In the genomic region with DNA sequence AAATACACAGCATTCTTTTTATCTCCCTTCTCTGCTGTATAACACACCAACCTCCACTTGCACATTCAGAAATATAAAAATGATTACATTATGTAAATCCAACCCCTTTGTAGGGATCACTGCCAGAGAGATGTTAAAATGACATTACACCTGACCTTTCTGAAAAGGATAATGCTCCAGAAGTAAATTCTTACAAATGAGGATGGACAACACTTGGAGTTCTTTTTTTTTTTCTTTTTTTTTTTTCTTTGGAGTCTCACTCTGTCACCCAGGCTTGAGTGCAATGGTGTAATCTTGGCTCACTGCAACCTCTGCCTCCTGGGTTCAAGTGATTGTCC, we compare ENCODE assay signal across 16 cellular contexts. TPM values are rescaled to one million over a fixed set of nuclear protein-coding genes. Genes with fewer than 3 reads are reported as not detected.
DNase-seq lines count a peak whose midpoint lies in the region; ATAC-seq and TF ChIP-seq lines count a peak whose summit lies in the region.
"Had no signal": no experiment of that assay in that cellular context is flagged by ENCODE, and none has a peak within 500 bp of the region (broad histone marks: within the 10 kb centered on the region; RNA-seq: fewer than 3 reads in every experiment).

No MANE protein-coding gene starts in this region.

- H3K27me3 ChIP-seq in cardiac muscle cell (no peaks in the 10 kb centered on the region), right atrium auricular region (no peaks in the 10 kb centered on the region), neutrophil (no peaks in the 10 kb centered on the region)
- H3K27me3 ChIP-seq: MG63 had no signal

- intact Hi-C loops in activated CD4-positive, alpha-beta T cell treated with anti-CD3 and anti-CD28 coated beads, Interleukin-2, amount 10 ng/mL, durations not matched to agents 24 days and 14 days (cut with micrococcal nuclease): no loop called here

- DNase-seq in cardiac muscle cell (ENCODE audit: low read depth in 1 of 2, low spot score in 1 of 2) (no peak), right atrium auricular region (ENCODE audit: low spot score) (no peak), erythroblast (lab: John Stamatoyannopoulos, UW) (peak in 1 of 2 experiments; percentile 80), activated T-cell treated with anti-CD3 and anti-CD28 coated beads for 4 hours (no peak)
- no peak for DNase-seq in activated CD4-positive, alpha-beta T cell treated with anti-CD3 and anti-CD28 coated beads, Interleukin-2, amount 10 ng/mL, durations not matched to agents 24 days and 14 days
- DNase-seq: C1 segment of cervical spinal cord, Karpas-422, MG63, NCI-H1092, NCI-H510A treated with DMSO at 0.1 percent for 48 hours, NCI-H82, SHP77 had no signal

- no peak for TF ChIP-seq CTCF in cardiac muscle cell (IDR thresholded peaks at IDR 0.05; ENCODE audit: low read depth, low read length)
- no peak for TF ChIP-seq CTCF in right atrium auricular region (IDR thresholded peaks at IDR 0.05)
- TF ChIP-seq CTCF in neutrophil (IDR thresholded peaks at IDR 0.05): no peak

- TF ChIP-seq POLR2A in erythroblast (IDR thresholded peaks at IDR 0.05; ENCODE audit: low read length): peak; percentile 6

- no peak overlapping the region for H3K4me3 Mint-ChIP-seq in activated CD4-positive, alpha-beta T cell treated with anti-CD3 and anti-CD28 coated beads, Interleukin-2, amount 10 ng/mL, durations not matched to agents 24 days and 14 days

- H3K36me3 ChIP-seq in cardiac muscle cell (no peaks in the 10 kb centered on the region), right atrium auricular region (no peaks in the 10 kb centered on the region), neutrophil (no peaks in the 10 kb centered on the region)
- H3K36me3 ChIP-seq: MG63 had no signal

- no peaks in the 10 kb centered on the region for H3K9me3 Mint-ChIP-seq in activated CD4-positive, alpha-beta T cell treated with anti-CD3 and anti-CD28 coated beads, Interleukin-2, amount 10 ng/mL, durations not matched to agents 24 days and 14 days

- H3K9me3 ChIP-seq in cardiac muscle cell (ENCODE audit: low read depth) (no peaks in the 10 kb centered on the region), right atrium auricular region (no peaks in the 10 kb centered on the region), neutrophil (no peaks in the 10 kb centered on the region)
- H3K9me3 ChIP-seq: MG63 had no signal

- peaks cover 15% of the 10 kb centered on the region for H3K4me1 Mint-ChIP-seq in activated CD4-positive, alpha-beta T cell treated with anti-CD3 and anti-CD28 coated beads, Interleukin-2, amount 10 ng/mL, durations not matched to agents 24 days and 14 days

- no peaks in the 10 kb centered on the region for H3K27me3 Mint-ChIP-seq in activated CD4-positive, alpha-beta T cell treated with anti-CD3 and anti-CD28 coated beads, Interleukin-2, amount 10 ng/mL, durations not matched to agents 24 days and 14 days

- peak overlapping the region; percentile 49 for H3K27ac ChIP-seq in cardiac muscle cell
- peak overlapping the region in 1 of 2 donors; percentile 64 for H3K27ac ChIP-seq in right atrium auricular region
- H3K27ac ChIP-seq in neutrophil: peak overlapping the region; percentile 75

- H3K4me3 ChIP-seq in cardiac muscle cell: no peak overlapping the region
- H3K4me3 ChIP-seq in right atrium auricular region: no peak overlapping the region
- H3K4me3 ChIP-seq in neutrophil (ENCODE audit: low read depth in 1 of 2, low read length in 1 of 2): peak overlapping the region; percentile 3 to 29
- H3K4me3 ChIP-seq: MG63 had no signal

- ATAC-seq in GM18870 (IDR thresholded peaks at IDR 0.05; ENCODE audit: unreplicated experiment) (no peak), HG02571 (IDR thresholded peaks at IDR 0.05; ENCODE audit: unreplicated experiment) (no peak)
- ATAC-seq: Panc1 had no signal

- H3K4me1 ChIP-seq in cardiac muscle cell (ENCODE audit: low read depth) (peaks cover 7% of the 10 kb centered on the region), right atrium auricular region (no peaks in the 10 kb centered on the region), neutrophil (ENCODE audit: control insufficient read depth in 1 of 2, insufficient read depth in 1 of 2, low read depth in 1 of 2, low read length in 1 of 2) (peaks cover 90 to 91% of the 10 kb centered on the region in 2 experiments)

- H3K27ac Mint-ChIP-seq in activated CD4-positive, alpha-beta T cell treated with anti-CD3 and anti-CD28 coated beads, Interleukin-2, amount 10 ng/mL, durations not matched to agents 24 days and 14 days: no peak overlapping the region

- H3K36me3 Mint-ChIP-seq in activated CD4-positive, alpha-beta T cell treated with anti-CD3 and anti-CD28 coated beads, Interleukin-2, amount 10 ng/mL, durations not matched to agents 24 days and 14 days (ENCODE audit: low read depth): no peaks in the 10 kb centered on the region

RNA-seq across cellular contexts. Expression of gene AGFG1, which starts 20.3 kb away (rescaled TPM):
- total RNA-seq in cardiac muscle cell (34.0 and 35.3 TPM in 2 replicates), right atrium auricular region (10 to 100 TPM; 47.8 to 75.7 TPM)
- polyA plus RNA-seq in cardiac muscle cell: 39.0 and 55.3 TPM in 2 replicates
- total RNA-seq in activated CD4-positive, alpha-beta T cell treated with anti-CD3 and anti-CD28 coated beads, Interleukin-2, amount 10 ng/mL, durations not matched to agents 24 days and 14 days: 221 and 229 TPM in 2 replicates

Comparison
In these comparisons a context has a peak if more than half of its experiments do, and no peak if none do; other contexts are left out.
1. H3K4me3 ChIP-seq: peak in neutrophil (2 of 2); none in cardiac muscle cell (single experiment) and right atrium auricular region (0 of 2).